Comparison of ENCODE assay signal across 22 cellular contexts in genomic region chr1:63634471-63634870, GRCh38.
"Had no signal": no experiment of that assay in that cellular context is flagged by ENCODE, and none has a peak within 500 bp of the region (broad histone marks: within the 10 kb centered on the region; RNA-seq: fewer than 3 reads in every experiment).

No MANE protein-coding gene starts in this region.

- H3K4me1 ChIP-seq: adrenal gland, colonic mucosa, sigmoid colon, spleen had no signal

- H3K27ac Mint-ChIP-seq: brain; endodermal cell; stimulated activated naive B cell treated with anti-CD40 and anti-IgM and Interleukin-4, amounts not matched to agents 10 μg/mL and 1 μg/mL and 100 μg/mL, for 72 hours; T-helper 1 cell treated with Interleukin-12 subunit alpha and Interleukin-12 subunit beta and Interleukin-4 antibody, amounts not matched to agents 30 μg/mL and 1 μg/mL, for 36 hours had no signal

- H3K9me3 Mint-ChIP-seq: endodermal cell; naive thymus-derived CD4-positive, alpha-beta T cell; stimulated activated naive B cell treated with anti-CD40 and anti-IgM and Interleukin-4, amounts not matched to agents 10 μg/mL and 1 μg/mL and 100 μg/mL, for 72 hours; T-helper 1 cell treated with Interleukin-12 subunit alpha and Interleukin-12 subunit beta and Interleukin-4 antibody, amounts not matched to agents 30 μg/mL and 1 μg/mL, for 36 hours had no signal

- H3K27me3 ChIP-seq: adrenal gland, colonic mucosa, neutrophil, pancreas, sigmoid colon, spleen, thyroid gland had no signal

- H3K36me3 ChIP-seq: colonic mucosa had no signal

- H3K9me3 ChIP-seq: adrenal gland, colonic mucosa, neutrophil, pancreas, sigmoid colon, spleen, thyroid gland had no signal

- H3K4me3 ChIP-seq: adrenal gland, colonic mucosa, pancreas, sigmoid colon, spleen, thyroid gland had no signal

- H3K4me1 Mint-ChIP-seq: stimulated activated naive B cell treated with anti-CD40 and anti-IgM and Interleukin-4, amounts not matched to agents 10 μg/mL and 1 μg/mL and 100 μg/mL, for 72 hours had no signal

- ATAC-seq: activated CD4-positive, CD25-positive, alpha-beta regulatory T cell treated with anti-CD3 and anti-CD28 coated beads, Interleukin-2, amount 50 U/mL, for 24 hours; naive thymus-derived CD4-positive, alpha-beta T cell; pancreas; stimulated activated naive B cell treated with anti-CD40 and anti-IgM and Interleukin-4, amounts not matched to agents 10 μg/mL and 1 μg/mL and 100 μg/mL, for 72 hours had no signal

- H3K27me3 Mint-ChIP-seq: naive thymus-derived CD4-positive, alpha-beta T cell; stimulated activated naive B cell treated with anti-CD40 and anti-IgM and Interleukin-4, amounts not matched to agents 10 μg/mL and 1 μg/mL and 100 μg/mL, for 72 hours had no signal

- H3K27ac ChIP-seq: adrenal gland, colonic mucosa, epithelial cell of prostate, neutrophil, pancreas, sigmoid colon, spleen had no signal

- H3K4me3 Mint-ChIP-seq: brain; endodermal cell; naive thymus-derived CD4-positive, alpha-beta T cell; stimulated activated naive B cell treated with anti-CD40 and anti-IgM and Interleukin-4, amounts not matched to agents 10 μg/mL and 1 μg/mL and 100 μg/mL, for 72 hours; T-helper 1 cell treated with Interleukin-12 subunit alpha and Interleukin-12 subunit beta and Interleukin-4 antibody, amounts not matched to agents 30 μg/mL and 1 μg/mL, for 36 hours had no signal

- DNase-seq: activated CD4-positive, alpha-beta T cell treated with anti-CD3 and anti-CD28 coated beads, Interleukin-2, amount 50 U/mL, for 1 hour; activated CD8-positive, alpha-beta memory T cell treated with anti-CD3 and anti-CD28 coated beads, Interleukin-2, amount 50 U/mL, for 4 hours; activated effector memory CD4-positive, alpha-beta T cell treated with Interleukin-2 at 50 U/mL for 16 hours; activated naive CD4-positive, alpha-beta T cell treated with anti-CD3 and anti-CD28 coated beads, Interleukin-2, amount 50 U/mL, for 16 hours; activated T-cell treated with anti-CD3 and anti-CD28 coated beads, Interleukin-2, amount 50 U/mL, for 48 hours; adrenal gland; caudate nucleus; colonic mucosa; endodermal cell; head of caudate nucleus; mesendoderm; naive thymus-derived CD4-positive, alpha-beta T cell; pancreas; sigmoid colon; spleen; stimulated activated naive B cell treated with anti-CD40 and anti-IgM and Interleukin-4, amounts not matched to agents 10 μg/mL and 1 μg/mL and 100 μg/mL, for 72 hours; thyroid gland had no signal
